Comparison of ENCODE assay signal across 13 cellular contexts in the genomic region with DNA sequence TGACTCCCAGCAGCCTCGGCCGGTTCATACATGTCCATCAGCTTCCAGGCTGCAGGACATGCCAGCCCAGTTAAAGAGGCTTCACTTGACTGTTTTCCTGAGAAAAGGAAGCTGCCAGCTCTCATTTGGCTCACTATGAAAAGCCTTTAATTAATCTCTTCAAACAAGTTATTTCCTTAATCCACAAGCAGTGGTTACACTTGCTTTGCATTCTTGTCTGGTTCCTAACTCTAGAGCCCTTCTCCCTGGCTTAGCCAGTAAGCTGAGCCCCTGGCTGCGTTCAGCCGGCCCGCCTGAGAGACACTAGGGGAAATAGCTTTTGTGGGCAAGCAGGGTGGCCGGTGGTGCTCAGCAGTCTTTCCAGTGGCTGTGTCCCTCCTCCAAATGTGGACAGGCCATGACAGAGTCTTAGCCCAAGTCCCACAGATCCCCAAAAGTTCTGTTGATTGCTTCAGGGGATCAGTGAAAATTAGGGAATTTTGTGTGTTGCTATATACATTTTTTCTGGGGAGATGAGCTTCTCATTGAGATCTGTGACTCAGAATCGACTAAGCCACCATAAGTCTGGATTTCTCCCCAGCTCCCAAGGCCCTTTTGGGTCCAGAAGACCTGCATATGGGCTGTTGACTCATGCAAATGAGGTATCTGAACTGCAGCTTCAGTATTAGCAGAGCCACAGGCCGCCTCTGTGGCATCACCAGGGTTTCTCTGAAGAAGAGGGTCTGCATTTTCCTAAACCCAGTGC. TPM values are rescaled to one million over a fixed set of nuclear protein-coding genes. Genes with fewer than 3 reads are reported as not detected.
A peak's percentile ranks its signal among the peaks of the same experiment; 100 is the strongest.
DNase-seq lines count a peak whose midpoint lies in the region; ATAC-seq and TF ChIP-seq lines count a peak whose summit lies in the region.
"Had no signal": no experiment of that assay in that cellular context is flagged by ENCODE, and none has a peak within 500 bp of the region (broad histone marks: within the 10 kb centered on the region; RNA-seq: fewer than 3 reads in every experiment).

No MANE protein-coding gene starts in this region.

- H2BK120ac ChIP-seq in trophoblast cell (ENCODE audit: insufficient read depth, low read length, poor library complexity): no peak overlapping the region

- no peak overlapping the region for H4K91ac ChIP-seq in trophoblast cell (ENCODE audit: low read depth, low read length)

- H2AFZ ChIP-seq in trophoblast cell (ENCODE audit: insufficient read depth, low read length, poor library complexity): no peak overlapping the region

- CTCF ChIA-PET in activated naive CD4-positive, alpha-beta T cell treated with anti-CD3 and anti-CD28 coated beads for 36 hours (lab: Charles Lee): interaction anchor here (0.6 to 1.3 kb wide), 3 partner anchors 21 to 465 kb away, joined by 3 read pairs; no protein-coding TSS in a partner anchor

- no peak overlapping the region for H3K27ac ChIP-seq in trophoblast cell (ENCODE audit: low read depth, low read length)

- H3K9me3 ChIP-seq in trophoblast cell (ENCODE audit: insufficient read depth, low read depth, low read length): no peaks in the 10 kb centered on the region
- H3K9me3 ChIP-seq: BE2C had no signal

- no peaks in the 10 kb centered on the region for H3K27me3 ChIP-seq in trophoblast cell (ENCODE audit: insufficient read depth, low read length)
- H3K27me3 ChIP-seq: BE2C had no signal

- H3K36me3 ChIP-seq in trophoblast cell (ENCODE audit: control insufficient read depth in 1 of 2, insufficient read depth in 2 of 2, low read length in 2 of 2): peaks cover 53 to 65% of the 10 kb centered on the region in 2 experiments

- no peak for ATAC-seq in central memory CD8-positive, alpha-beta T cell (replicated peaks; ENCODE audit: extremely low read depth, poor library complexity, severe bottlenecking)
- no peak for ATAC-seq in activated T-helper 17 cell treated with anti-CD3 and anti-CD28 coated beads, Interleukin-2, amount 50 U/mL, for 72 hours (replicated peaks)
- ATAC-seq in HG02798 (IDR thresholded peaks at IDR 0.05; ENCODE audit: poor library complexity, unreplicated experiment) (no peak), SK-N-SH treated with all-trans-retinoic acid at 6 μM for 48 hours (no peak)

- H3K9me3 Mint-ChIP-seq in central memory CD8-positive, alpha-beta T cell: no peaks in the 10 kb centered on the region
- no peaks in the 10 kb centered on the region for H3K9me3 Mint-ChIP-seq in activated T-helper 17 cell treated with anti-CD3 and anti-CD28 coated beads, Interleukin-2, amount 50 U/mL, for 72 hours
- H3K9me3 Mint-ChIP-seq in activated naive CD4-positive, alpha-beta T cell treated with anti-CD3 and anti-CD28 coated beads for 36 hours: no peaks in the 10 kb centered on the region
- H3K9me3 Mint-ChIP-seq: CD4-positive, alpha-beta memory T cell had no signal

- H3K4me1 ChIP-seq in trophoblast cell (ENCODE audit: control insufficient read depth in 1 of 2, insufficient read depth in 2 of 2, low read length in 2 of 2): peaks cover 4 to 6% of the 10 kb centered on the region in 2 experiments

- no peak overlapping the region for H4K8ac ChIP-seq in trophoblast cell (ENCODE audit: low read depth, low read length)

- H2BK12ac ChIP-seq in trophoblast cell (ENCODE audit: low read length): no peak overlapping the region

- no CpG with 5 or more reads among the region's 8 CpGs for WGBS in trophoblast cell (ENCODE audit: extremely low coverage, insufficient coverage, insufficient read length)

- no peak overlapping the region for H3K9ac ChIP-seq in trophoblast cell (ENCODE audit: low read length)

- H3K4me3 Mint-ChIP-seq in central memory CD8-positive, alpha-beta T cell: no peak overlapping the region
- no peak overlapping the region for H3K4me3 Mint-ChIP-seq in activated T-helper 17 cell treated with anti-CD3 and anti-CD28 coated beads, Interleukin-2, amount 50 U/mL, for 72 hours
- no peak overlapping the region for H3K4me3 Mint-ChIP-seq in activated naive CD4-positive, alpha-beta T cell treated with anti-CD3 and anti-CD28 coated beads for 36 hours
- H3K4me3 Mint-ChIP-seq: CD4-positive, alpha-beta memory T cell had no signal

- H3K23ac ChIP-seq in trophoblast cell (ENCODE audit: low read length): no peak overlapping the region

- H3K4ac ChIP-seq in trophoblast cell (ENCODE audit: low read depth, low read length): no peak overlapping the region

- no peaks in the 10 kb centered on the region for H3K79me2 ChIP-seq in trophoblast cell (ENCODE audit: control insufficient read depth, insufficient read depth, low read length, poor library complexity)

- no peak overlapping the region for H2BK5ac ChIP-seq in trophoblast cell (ENCODE audit: low read depth, low read length, poor library complexity)

- H3K14ac ChIP-seq in trophoblast cell (ENCODE audit: low read length): no peak overlapping the region

- no peaks in the 10 kb centered on the region for H3K79me1 ChIP-seq in trophoblast cell (ENCODE audit: low read length)

- no peak overlapping the region for H3K4me2 ChIP-seq in trophoblast cell (ENCODE audit: low read length)

- H3K36me3 Mint-ChIP-seq in central memory CD8-positive, alpha-beta T cell (ENCODE audit: insufficient read depth): peaks cover 5% of the 10 kb centered on the region
- H3K36me3 Mint-ChIP-seq in activated T-helper 17 cell treated with anti-CD3 and anti-CD28 coated beads, Interleukin-2, amount 50 U/mL, for 72 hours (ENCODE audit: low read depth): peaks cover 78% of the 10 kb centered on the region
- H3K36me3 Mint-ChIP-seq in activated naive CD4-positive, alpha-beta T cell treated with anti-CD3 and anti-CD28 coated beads for 36 hours (ENCODE audit: low read depth): peaks cover 73% of the 10 kb centered on the region
- H3K36me3 Mint-ChIP-seq: CD4-positive, alpha-beta memory T cell had no signal

- no peak overlapping the region for H3K4me3 ChIP-seq in trophoblast cell (ENCODE audit: low read depth, low read length)

- H3K4me1 Mint-ChIP-seq in central memory CD8-positive, alpha-beta T cell: no peaks in the 10 kb centered on the region
- peaks cover 29% of the 10 kb centered on the region for H3K4me1 Mint-ChIP-seq in activated T-helper 17 cell treated with anti-CD3 and anti-CD28 coated beads, Interleukin-2, amount 50 U/mL, for 72 hours
- H3K4me1 Mint-ChIP-seq in activated naive CD4-positive, alpha-beta T cell treated with anti-CD3 and anti-CD28 coated beads for 36 hours (ENCODE audit: low read depth): peaks cover 35% of the 10 kb centered on the region

- DNase-seq in EH (ENCODE audit: low read depth) (peak; percentile 37), HT-29 (ENCODE audit: low spot score) (peak; percentile 9), trophoblast cell (peak; percentile 34 to 47)
- DNase-seq in central memory CD8-positive, alpha-beta T cell (ENCODE audit: low spot score in 2 of 2): no peak
- DNase-seq in activated naive CD4-positive, alpha-beta T cell treated with anti-CD3 and anti-CD28 coated beads for 36 hours: no peak
- DNase-seq: BE2C; CD4-positive, alpha-beta memory T cell; Kasumi-1; NCI-H187 treated with DMSO at 0.1 percent for 48 hours; NCI-H446 had no signal

- H3K18ac ChIP-seq in trophoblast cell (ENCODE audit: low read length): no peak overlapping the region

- intact Hi-C loops in activated naive CD4-positive, alpha-beta T cell treated with anti-CD3 and anti-CD28 coated beads for 36 hours (cut with micrococcal nuclease): no loop called here

- no peak overlapping the region for H2AK5ac ChIP-seq in trophoblast cell (ENCODE audit: low read length)

- peaks cover 5% of the 10 kb centered on the region for H3K27me3 Mint-ChIP-seq in central memory CD8-positive, alpha-beta T cell
- no peaks in the 10 kb centered on the region for H3K27me3 Mint-ChIP-seq in activated T-helper 17 cell treated with anti-CD3 and anti-CD28 coated beads, Interleukin-2, amount 50 U/mL, for 72 hours
- H3K27me3 Mint-ChIP-seq in activated naive CD4-positive, alpha-beta T cell treated with anti-CD3 and anti-CD28 coated beads for 36 hours (ENCODE audit: low read depth): no peaks in the 10 kb centered on the region
- H3K27me3 Mint-ChIP-seq: CD4-positive, alpha-beta memory T cell had no signal

- peak overlapping the region; percentile 11 for H3K27ac Mint-ChIP-seq in central memory CD8-positive, alpha-beta T cell (ENCODE audit: low read depth)
- no peak overlapping the region for H3K27ac Mint-ChIP-seq in activated T-helper 17 cell treated with anti-CD3 and anti-CD28 coated beads, Interleukin-2, amount 50 U/mL, for 72 hours
- no peak overlapping the region for H3K27ac Mint-ChIP-seq in activated naive CD4-positive, alpha-beta T cell treated with anti-CD3 and anti-CD28 coated beads for 36 hours

- H4K12ac ChIP-seq in trophoblast cell (ENCODE audit: low read depth, low read length): no peak overlapping the region

TF ChIP-seq in SK-N-SH treated with all-trans-retinoic acid at 6 μM for 48 hours, 23 proteins besides CTCF, POLR2A, EP300 and RAD21 (continues in another document):
- TF ChIP-seq, protein P1, sequence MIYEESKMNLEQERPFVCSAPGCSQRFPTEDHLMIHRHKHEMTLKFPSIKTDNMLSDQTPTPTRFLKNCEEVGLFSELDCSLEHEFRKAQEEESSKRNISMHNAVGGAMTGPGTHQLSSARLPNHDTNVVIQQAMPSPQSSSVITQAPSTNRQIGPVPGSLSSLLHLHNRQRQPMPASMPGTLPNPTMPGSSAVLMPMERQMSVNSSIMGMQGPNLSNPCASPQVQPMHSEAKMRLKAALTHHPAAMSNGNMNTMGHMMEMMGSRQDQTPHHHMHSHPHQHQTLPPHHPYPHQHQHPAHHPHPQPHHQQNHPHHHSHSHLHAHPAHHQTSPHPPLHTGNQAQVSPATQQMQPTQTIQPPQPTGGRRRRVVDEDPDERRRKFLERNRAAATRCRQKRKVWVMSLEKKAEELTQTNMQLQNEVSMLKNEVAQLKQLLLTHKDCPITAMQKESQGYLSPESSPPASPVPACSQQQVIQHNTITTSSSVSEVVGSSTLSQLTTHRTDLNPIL (CRISPR knock-in tag; IDR thresholded peaks at IDR 0.05; ENCODE audit: low read depth): no peak
- no peak for TF ChIP-seq TCF4 (CRISPR knock-in tag; IDR thresholded peaks at IDR 0.05; ENCODE audit: borderline replicate concordance)
- TF ChIP-seq ZNF565 (CRISPR knock-in tag; conservative IDR thresholded peaks at IDR 0.05; ENCODE audit: low read depth): no peak

RNA-seq across cellular contexts. Expression of a gene that starts 10.1 kb away (rescaled TPM):
- 104 and 105 TPM in 2 replicates for total RNA-seq in HT-29 (2014; rRNA removed; shearing (Covaris generic))
- 120 and 125 TPM in 2 replicates for polyA plus RNA-seq in trophoblast cell (2013)
- total RNA-seq in activated T-helper 17 cell treated with anti-CD3 and anti-CD28 coated beads, Interleukin-2, amount 50 U/mL, for 72 hours: 10 to 100 TPM; 26.7 to 35.6 TPM
- total RNA-seq in activated naive CD4-positive, alpha-beta T cell treated with anti-CD3 and anti-CD28 coated beads for 36 hours: 10 to 100 TPM; 67.4 to 67.7 TPM

Comparison
In these comparisons a context has a peak if more than half of its experiments do, and no peak if none do; other contexts are left out.
1. DNase-seq: peak in EH (single experiment), HT-29 (single experiment) and trophoblast cell (2 of 2); none in central memory CD8-positive, alpha-beta T cell (0 of 2) and activated naive CD4-positive, alpha-beta T cell treated with anti-CD3 and anti-CD28 coated beads for 36 hours (single experiment).